Comparison of ENCODE assay signal across 12 cellular contexts in genomic region chr3:133136114-133137041, GRCh38.
DNase-seq lines count a peak whose midpoint lies in the region; ATAC-seq and TF ChIP-seq lines count a peak whose summit lies in the region.
"Had no signal": no experiment of that assay in that cellular context is flagged by ENCODE, and none has a peak within 500 bp of the region (broad histone marks: within the 10 kb centered on the region; RNA-seq: fewer than 3 reads in every experiment).

No MANE protein-coding gene starts in this region.

- H3K4me3 Mint-ChIP-seq in type B pancreatic cell = no peak overlapping the region
- H3K4me3 Mint-ChIP-seq: nephron progenitor cell had no signal

- H3K27ac Mint-ChIP-seq in type B pancreatic cell = no peak overlapping the region

- ATAC-seq in GM18858 (IDR thresholded peaks at IDR 0.05; ENCODE audit: unreplicated experiment) = peak; percentile 68
- peak; percentile 59 for ATAC-seq in HG02678 (IDR thresholded peaks at IDR 0.05; ENCODE audit: unreplicated experiment)

- no peaks in the 10 kb centered on the region for H3K9me3 Mint-ChIP-seq in type B pancreatic cell
- H3K9me3 Mint-ChIP-seq: nephron progenitor cell had no signal

- DNase-seq in NCI-H2081 (lab: John Stamatoyannopoulos, UW) = peak; percentile 23 to 72
- peak; percentile 9 for DNase-seq in fibroblast of mammary gland (ENCODE audit: low read depth)
- DNase-seq in NCI-H524 treated with DMSO at 0.1 percent for 48 hours (lab: John Stamatoyannopoulos, UW) = no peak
- no peak for DNase-seq in caudate nucleus (lab: John Stamatoyannopoulos, UW)
- DNase-seq in type B pancreatic cell (ENCODE audit: extremely low spot score, unreplicated experiment) = no peak
- no peak for DNase-seq in COLO829 (ENCODE audit: low spot score)
- DNase-seq: activated gamma-delta T cell treated with Interleukin-2 at 50 U/mL for 16 hours, gastrocnemius medialis, nephron progenitor cell had no signal

- no peak overlapping the region for H3K4me3 ChIP-seq in fibroblast of mammary gland (ENCODE audit: control insufficient read depth, low read depth, low read length)
- H3K4me3 ChIP-seq: gastrocnemius medialis, SK-N-MC had no signal

- no peak overlapping the region for H3K27ac ChIP-seq in caudate nucleus (ENCODE audit: low read depth, low read length)
- H3K27ac ChIP-seq: gastrocnemius medialis, SK-N-MC had no signal

- no peaks in the 10 kb centered on the region for H3K27me3 Mint-ChIP-seq in type B pancreatic cell

- H3K36me3 Mint-ChIP-seq in type B pancreatic cell = no peaks in the 10 kb centered on the region

- TF ChIP-seq CTCF in fibroblast of mammary gland (conservative IDR thresholded peaks at IDR 0.05; ENCODE audit: control insufficient read depth, insufficient read depth, low read depth, low read length) = no peak
- no peak for TF ChIP-seq CTCF in type B pancreatic cell (conservative IDR thresholded peaks at IDR 0.05)

- peaks cover 4% of the 10 kb centered on the region for H3K4me1 Mint-ChIP-seq in type B pancreatic cell (ENCODE audit: unreplicated experiment)

Comparison
In these comparisons a context has a peak if more than half of its experiments do, and no peak if none do; other contexts are left out.
1. DNase-seq: peak in NCI-H2081 (2 of 2) and fibroblast of mammary gland (single experiment); none in NCI-H524 treated with DMSO at 0.1 percent for 48 hours (single experiment), caudate nucleus (0 of 61), type B pancreatic cell (single experiment) and COLO829 (single experiment).